In the genomic region with DNA sequence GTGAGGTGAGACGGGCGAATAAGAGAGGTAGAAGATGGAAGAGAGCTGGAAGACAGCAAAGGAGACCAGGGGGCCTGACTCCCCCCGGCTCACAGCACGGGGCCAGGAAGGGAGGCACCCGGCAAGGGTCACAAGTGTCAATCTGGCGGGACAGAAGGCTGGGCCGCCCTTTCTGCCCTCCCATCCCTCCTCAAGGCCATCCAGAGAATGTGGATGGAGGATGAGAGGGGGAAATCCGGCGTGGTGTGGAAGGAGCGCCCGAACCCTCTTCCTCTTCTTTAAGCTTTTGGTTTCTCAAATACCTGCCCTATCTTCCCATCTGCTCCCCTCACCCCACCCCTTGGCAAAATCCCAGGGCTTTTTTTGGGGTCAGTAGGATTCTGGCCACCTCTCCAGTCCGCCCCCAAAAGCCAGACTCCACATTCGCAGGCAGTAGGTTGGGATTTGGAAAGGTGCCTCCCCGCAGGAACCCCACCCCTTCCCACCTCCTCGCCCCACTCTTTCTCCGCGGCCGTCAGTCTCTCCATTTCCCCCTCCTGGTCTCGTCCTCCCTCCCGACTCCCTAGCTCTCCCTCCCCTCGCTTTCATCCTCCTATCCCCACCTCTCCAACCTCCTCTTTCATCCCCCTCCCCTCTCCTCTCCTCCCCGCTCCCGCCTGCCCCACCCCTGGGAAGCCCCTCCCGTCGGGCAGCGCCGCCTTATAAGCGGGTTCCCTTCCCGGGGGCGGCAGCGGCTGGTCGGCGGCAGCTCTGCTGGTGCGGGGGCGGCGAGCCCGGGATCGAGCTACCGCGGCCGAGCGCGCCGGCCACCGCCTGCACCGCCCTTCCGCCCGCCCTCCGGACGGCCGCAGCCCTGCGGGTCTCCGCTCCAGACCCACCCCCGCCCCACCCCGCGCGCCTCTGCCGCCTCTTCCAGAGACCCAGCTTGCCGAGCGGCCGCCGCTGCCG, we compare ENCODE assay signal across 8 cellular contexts. TPM values are rescaled to one million over a fixed set of nuclear protein-coding genes. Genes with fewer than 3 reads are reported as not detected.
DNase-seq lines count a peak whose midpoint lies in the region; ATAC-seq and TF ChIP-seq lines count a peak whose summit lies in the region.

A gene with protein sequence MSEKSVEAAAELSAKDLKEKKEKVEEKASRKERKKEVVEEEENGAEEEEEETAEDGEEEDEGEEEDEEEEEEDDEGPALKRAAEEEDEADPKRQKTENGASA (plus strand): TSS at position 730 of the 948 bp plus-strand sequence. CDS start 343 bp downstream, outside the sequence.

- H3K27ac ChIP-seq in DOHH2 (ENCODE audit: low read depth, low read length), result peak within 1 kb of the TSS; percentile 4; the same call in 1 of the 2 replicates
- H3K27ac ChIP-seq in effector memory CD4-positive, alpha-beta T cell (ENCODE audit: insufficient read depth, low read length, poor library complexity, severe bottlenecking), result no peak within 1 kb of the TSS
- H3K27ac ChIP-seq in lower lobe of right lung, result peak within 1 kb of the TSS; percentile 84

- H3K36me3 ChIP-seq in DOHH2 (ENCODE audit: control insufficient read depth, low read length), result no peaks in the 10 kb centered on the region
- H3K36me3 ChIP-seq in effector memory CD4-positive, alpha-beta T cell (ENCODE audit: control insufficient read depth, insufficient read depth, low read length), result no peaks in the 10 kb centered on the region
- peaks cover 17% of the 10 kb centered on the region for H3K36me3 ChIP-seq in lower lobe of right lung

- H3K27me3 ChIP-seq in DOHH2 (ENCODE audit: control insufficient read depth, low read length) (no peaks in the 10 kb centered on the region), lower lobe of right lung (ENCODE audit: low read depth) (no peaks in the 10 kb centered on the region)
- H3K27me3 ChIP-seq in effector memory CD4-positive, alpha-beta T cell (replicated peaks; ENCODE audit: control insufficient read depth, insufficient read depth, low read length, poor library complexity, severe bottlenecking), result peaks cover 12% of the 10 kb centered on the region

- peaks cover 9% of the 10 kb centered on the region for H3K79me2 ChIP-seq in DOHH2 (ENCODE audit: control insufficient read depth, low read length)

- H3K9me3 ChIP-seq in DOHH2 (ENCODE audit: control insufficient read depth, insufficient read depth, low read length) (no peaks in the 10 kb centered on the region), lower lobe of right lung (no peaks in the 10 kb centered on the region)
- H3K9me3 ChIP-seq in effector memory CD4-positive, alpha-beta T cell (ENCODE audit: control insufficient read depth, low read length), result no peaks in the 10 kb centered on the region

- DNase-seq in NCI-H1092 treated with DMSO at 0.1 percent for 48 hours (lab: John Stamatoyannopoulos, UW) (peak; percentile 95), SW480 (ENCODE audit: low spot score) (peak; percentile 99), lower lobe of right lung (peak; percentile 84), NOMO-1 treated with dmso at 0.1 percent for 144 hours (lab: John Stamatoyannopoulos, UW; ENCODE audit: unreplicated experiment) (no peak)
- DNase-seq in effector memory CD4-positive, alpha-beta T cell, result no peak

- peak within 1 kb of the TSS; percentile 64 for H3K4me2 ChIP-seq in DOHH2 (ENCODE audit: low read length)

- peaks cover 13% of the 10 kb centered on the region for H3F3A ChIP-seq in DOHH2 (ENCODE audit: control insufficient read depth, insufficient read depth)

- H3K9me2 ChIP-seq in DOHH2 (replicated peaks; ENCODE audit: control insufficient read depth, low read length), result no peaks in the 10 kb centered on the region

- peaks cover 37% of the 10 kb centered on the region for H3K4me1 ChIP-seq in DOHH2 (ENCODE audit: control insufficient read depth, low read length)
- peaks cover 21% of the 10 kb centered on the region for H3K4me1 ChIP-seq in effector memory CD4-positive, alpha-beta T cell (ENCODE audit: control insufficient read depth, insufficient read depth, low read length, poor library complexity, severe bottlenecking)
- H3K4me1 ChIP-seq in lower lobe of right lung, result peaks cover 48% of the 10 kb centered on the region

- TF ChIP-seq CTCF in DOHH2 (IDR thresholded peaks at IDR 0.05; ENCODE audit: low read depth, low read length, poor library complexity, severe bottlenecking), result no peak
- TF ChIP-seq CTCF in lower lobe of right lung (IDR thresholded peaks at IDR 0.05), result no peak
- TF ChIP-seq CTCF in subcutaneous adipose tissue (IDR thresholded peaks at IDR 0.05; ENCODE audit: low read depth), result no peak

- H3K4me3 ChIP-seq in DOHH2 (ENCODE audit: low read length) (peak within 1 kb of the TSS; percentile 77), lower lobe of right lung (peak within 1 kb of the TSS; percentile 78)
- H3K4me3 ChIP-seq in effector memory CD4-positive, alpha-beta T cell (ENCODE audit: insufficient read depth, low read depth, low read length, poor library complexity, severe bottlenecking), result peak within 1 kb of the TSS; percentile 53

- intact Hi-C loops in lower lobe of right lung (cut with DNase I), result no loop called here

- peaks cover 3% of the 10 kb centered on the region; the same call in 1 of the 2 replicates for H4K20me1 ChIP-seq in DOHH2 (ENCODE audit: control insufficient read depth, insufficient read depth, low read depth, low read length)

- ATAC-seq in GM21825 (IDR thresholded peaks at IDR 0.05; ENCODE audit: unreplicated experiment) (peak; percentile 17), lower lobe of right lung (peak; percentile 65 to 69)

RNA-seq across cellular contexts. Expression of the gene that starts here (rescaled TPM):
- total RNA-seq in lower lobe of right lung (267 TPM), subcutaneous adipose tissue (100 to 1,000 TPM in 1 of 4 donors, 10 to 100 TPM in 3; 60.3 to 118 (median 92.0) TPM)

Comparison
In these comparisons a context has a peak if more than half of its experiments do, and no peak if none do; other contexts are left out.
1. DNase-seq: peak in NCI-H1092 treated with DMSO at 0.1 percent for 48 hours (single experiment), SW480 (single experiment) and lower lobe of right lung (single experiment); none in effector memory CD4-positive, alpha-beta T cell (0 of 3) and NOMO-1 treated with dmso at 0.1 percent for 144 hours (single experiment).
2. Peak in every context shown above with its lines, with median percentiles within 50 percentile points of each other: H3K4me3 ChIP-seq.